Comparison of ENCODE assay signal across 18 cellular contexts in genomic region chr2:239684271-239684670, GRCh38.
"Had no signal": no experiment of that assay in that cellular context is flagged by ENCODE, and none has a peak within 500 bp of the region (broad histone marks: within the 10 kb centered on the region; RNA-seq: fewer than 3 reads in every experiment).

No MANE protein-coding gene starts in this region.

- H3K27ac Mint-ChIP-seq: dendritic cell treated with granulocyte-macrophage colony-stimulating factor and Interleukin-4, amounts not matched to agents 40 ng/mL and 50 ng/mL, for 4 days; effector memory CD8-positive, alpha-beta T cell; progenitor cell of endocrine pancreas had no signal

- H3K4me1 ChIP-seq: esophagus squamous epithelium, pancreas, stomach, uterus had no signal

- H3K4me3 ChIP-seq: esophagus squamous epithelium, pancreas, stomach, uterus had no signal

- H3K9me3 Mint-ChIP-seq: dendritic cell treated with granulocyte-macrophage colony-stimulating factor and Interleukin-4, amounts not matched to agents 40 ng/mL and 50 ng/mL, for 4 days; effector memory CD8-positive, alpha-beta T cell had no signal

- H3K4me1 Mint-ChIP-seq: naive thymus-derived CD4-positive, alpha-beta T cell had no signal

- H3K4me3 Mint-ChIP-seq: dendritic cell treated with granulocyte-macrophage colony-stimulating factor and Interleukin-4, amounts not matched to agents 40 ng/mL and 50 ng/mL, for 4 days; effector memory CD8-positive, alpha-beta T cell; naive thymus-derived CD4-positive, alpha-beta T cell had no signal

- H3K36me3 ChIP-seq: esophagus squamous epithelium, pancreas, stomach, uterus had no signal

- DNase-seq: effector memory CD8-positive, alpha-beta T cell; esophagus squamous epithelium; foreskin melanocyte; hippocampal formation; kidney glomerular epithelial cell; mammary epithelial cell; naive thymus-derived CD4-positive, alpha-beta T cell; pancreas; right cardiac atrium; stimulated activated CD4-positive, alpha-beta T cell treated with anti-CD3 and anti-CD28 coated beads, Interleukin-4, amount 100 ng/mL, for 24 hours; stimulated activated naive CD4-positive, alpha-beta T cell; stomach; substantia nigra; trophoblast cell; uterus had no signal

- H3K27me3 ChIP-seq: pancreas, uterus had no signal

- H3K9me3 ChIP-seq: esophagus squamous epithelium, pancreas, uterus had no signal

- H3K27ac ChIP-seq: esophagus squamous epithelium, pancreas, stomach, uterus had no signal

- ATAC-seq: effector memory CD8-positive, alpha-beta T cell; left lobe of liver; naive thymus-derived CD4-positive, alpha-beta T cell; pancreas; right cardiac atrium had no signal
